9 cellular contexts compared by ENCODE assay signal in the genomic region with DNA sequence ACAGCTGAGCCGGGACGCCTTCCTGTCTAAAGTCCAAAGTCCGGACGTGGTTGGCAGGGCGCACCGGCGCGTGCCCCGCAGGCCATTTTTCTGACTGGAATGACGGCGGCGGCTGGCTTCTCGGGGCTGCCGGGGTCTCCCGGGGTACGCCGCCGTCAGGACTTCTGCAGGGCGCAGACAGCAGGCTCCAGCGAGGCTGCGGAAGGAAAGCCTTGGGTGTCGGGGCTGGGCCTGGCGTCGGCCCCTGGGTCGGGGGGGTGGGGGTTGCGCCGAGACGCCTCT. TPM values are rescaled to one million over a fixed set of nuclear protein-coding genes. Genes with fewer than 3 reads are reported as not detected.
DNase-seq lines count a peak whose midpoint lies in the region; ATAC-seq, FAIRE-seq and TF ChIP-seq lines count a peak whose summit lies in the region.
"Had no signal": no experiment of that assay in that cellular context is flagged by ENCODE, and none has a peak within 500 bp of the region (broad histone marks: within the 10 kb centered on the region; RNA-seq: fewer than 3 reads in every experiment).

No MANE protein-coding gene starts in this region.

- peaks cover 25 to 51% of the 10 kb centered on the region in 2 donors for H3K4me1 Mint-ChIP-seq in stimulated activated naive B cell treated with anti-CD40 and anti-IgM and Interleukin-4, amounts not matched to agents 10 μg/mL and 1 μg/mL and 100 μg/mL, for 72 hours

- in situ Hi-C loops in GM23248 (cut with MboI), result no loop called here
- in situ Hi-C loops in astrocyte of the spinal cord (cut with HindIII; ENCODE audit: low sequenced_read_pairs), result no loop called here

- H4K20me1 ChIP-seq in GM23248 (ENCODE audit: insufficient read depth) (no peaks in the 10 kb centered on the region), Loucy (ENCODE audit: insufficient read depth, low read length, poor library complexity, severe bottlenecking) (peaks cover 12% of the 10 kb centered on the region)

- H3K79me2 ChIP-seq in GM23248 (ENCODE audit: insufficient read depth), result peaks cover 46% of the 10 kb centered on the region
- H3K79me2 ChIP-seq in Loucy (ENCODE audit: insufficient read depth, low read length), result peaks cover 37% of the 10 kb centered on the region

- WGBS in GM23248 (ENCODE audit: low coverage in 1 of 2, low lambda C conversion rate in 2 of 2, missing lambda C conversion rate in 2 of 2), 2 experiments, result 2 to 3% methylated on average over 25 to 26 of the region's 28 CpGs

- peak overlapping the region; percentile 92 for H3K4me2 ChIP-seq in GM23248 (ENCODE audit: unreplicated experiment)
- H3K4me2 ChIP-seq in Loucy (ENCODE audit: low read depth, low read length, poor library complexity, severe bottlenecking), result peak overlapping the region; percentile 92

- H3F3A ChIP-seq in GM23248 (ENCODE audit: insufficient read depth), result peaks cover 12% of the 10 kb centered on the region
- H3F3A ChIP-seq in Loucy (ENCODE audit: low read depth), result no peaks in the 10 kb centered on the region

- H3K36me3 ChIP-seq in GM23248 (ENCODE audit: low read depth), result no peaks in the 10 kb centered on the region
- H3K36me3 ChIP-seq in Loucy (ENCODE audit: insufficient read depth, low read length), result no peaks in the 10 kb centered on the region
- H3K36me3 ChIP-seq in kidney epithelial cell (ENCODE audit: control insufficient read depth, insufficient read depth, low read length), result no peaks in the 10 kb centered on the region

- H3K4me3 Mint-ChIP-seq in stimulated activated naive B cell treated with anti-CD40 and anti-IgM and Interleukin-4, amounts not matched to agents 10 μg/mL and 1 μg/mL and 100 μg/mL, for 72 hours, result peak overlapping the region; percentile 96 to 99

- H3K9me3 Mint-ChIP-seq in stimulated activated naive B cell treated with anti-CD40 and anti-IgM and Interleukin-4, amounts not matched to agents 10 μg/mL and 1 μg/mL and 100 μg/mL, for 72 hours, result peaks cover 0 to 2% of the 10 kb centered on the region in 2 donors

- no peak for TF ChIP-seq CTCF in Loucy (conservative IDR thresholded peaks at IDR 0.05; ENCODE audit: low read length)
- no peak for TF ChIP-seq CTCF in astrocyte of the spinal cord (IDR thresholded peaks at IDR 0.05; ENCODE audit: low read depth, low read length)
- TF ChIP-seq CTCF in kidney epithelial cell (IDR thresholded peaks at IDR 0.05; ENCODE audit: insufficient read depth, low read length, poor library complexity, severe bottlenecking), result no peak

- peak; percentile 49 for ATAC-seq in GM18498 (IDR thresholded peaks at IDR 0.05; ENCODE audit: unreplicated experiment)
- peak; percentile 41 to 45 for ATAC-seq in stimulated activated naive B cell treated with anti-CD40 and anti-IgM and Interleukin-4, amounts not matched to agents 10 μg/mL and 1 μg/mL and 100 μg/mL, for 72 hours (replicated peaks)

- TF ChIP-seq POLR2A in GM12891 (IDR thresholded peaks at IDR 0.05; ENCODE audit: low read depth, low read length), result no peak

- peak overlapping the region; percentile 82 for H3K4me3 ChIP-seq in GM23248
- H3K4me3 ChIP-seq in Loucy (ENCODE audit: low read length, poor library complexity, severe bottlenecking), result peak overlapping the region; percentile 80
- peak overlapping the region; percentile 96 for H3K4me3 ChIP-seq in astrocyte of the spinal cord (ENCODE audit: low read depth, low read length)
- peak overlapping the region; percentile 94 for H3K4me3 ChIP-seq in kidney epithelial cell (ENCODE audit: low read depth, low read length)

- H3K9ac ChIP-seq in GM23248, result peak overlapping the region; percentile 96
- peak overlapping the region; percentile 75 for H3K9ac ChIP-seq in Loucy (ENCODE audit: low read depth, low read length, poor library complexity, severe bottlenecking)

- H3K4me1 ChIP-seq in GM23248 (ENCODE audit: insufficient read depth) (peaks cover 26% of the 10 kb centered on the region), Loucy (ENCODE audit: insufficient read depth, low read length, poor library complexity, severe bottlenecking) (peaks cover 29% of the 10 kb centered on the region)

- DNase-seq in GM23248, result peak; percentile 73
- no peak for DNase-seq in astrocyte of the spinal cord (ENCODE audit: low read depth, low spot score)
- no peak for DNase-seq in kidney epithelial cell (ENCODE audit: low read depth)
- DNase-seq in stimulated activated naive B cell treated with anti-CD40 and anti-IgM and Interleukin-4, amounts not matched to agents 10 μg/mL and 1 μg/mL and 100 μg/mL, for 72 hours, result peak; percentile 43
- DNase-seq in NCI-H524 treated with DMSO at 0.1 percent for 48 hours (lab: John Stamatoyannopoulos, UW), result no peak
- no peak for DNase-seq in GM12891 (ENCODE audit: insufficient read length, low spot score)

- FAIRE-seq in GM12891 (lab: Jason Lieb, UNC), result no peak
- FAIRE-seq: colon had no signal

- H2AFZ ChIP-seq in GM23248 (peak overlapping the region; percentile 91), Loucy (ENCODE audit: low read length) (peak overlapping the region; percentile 99)

- no peaks in the 10 kb centered on the region for H3K9me2 ChIP-seq in GM23248 (ENCODE audit: insufficient read depth)
- no peaks in the 10 kb centered on the region for H3K9me2 ChIP-seq in Loucy (replicated peaks; ENCODE audit: low read depth, low read length)

- no peaks in the 10 kb centered on the region for H3K27me3 Mint-ChIP-seq in stimulated activated naive B cell treated with anti-CD40 and anti-IgM and Interleukin-4, amounts not matched to agents 10 μg/mL and 1 μg/mL and 100 μg/mL, for 72 hours

- H3K27me3 ChIP-seq in GM23248 (replicated peaks; ENCODE audit: insufficient read depth) (no peaks in the 10 kb centered on the region), Loucy (ENCODE audit: insufficient read depth, low read length, poor library complexity, severe bottlenecking) (no peaks in the 10 kb centered on the region), kidney epithelial cell (ENCODE audit: control insufficient read depth, insufficient read depth, low read length) (no peaks in the 10 kb centered on the region)

- H3K27ac Mint-ChIP-seq in stimulated activated naive B cell treated with anti-CD40 and anti-IgM and Interleukin-4, amounts not matched to agents 10 μg/mL and 1 μg/mL and 100 μg/mL, for 72 hours, result peak overlapping the region; percentile 99

- peak overlapping the region; percentile 95 for H3K27ac ChIP-seq in GM23248

- H3K36me3 Mint-ChIP-seq in stimulated activated naive B cell treated with anti-CD40 and anti-IgM and Interleukin-4, amounts not matched to agents 10 μg/mL and 1 μg/mL and 100 μg/mL, for 72 hours, result peaks cover 6 to 7% of the 10 kb centered on the region in 2 donors

- no peaks in the 10 kb centered on the region for H3K9me3 ChIP-seq in GM23248 (ENCODE audit: low read depth)
- peaks cover 4% of the 10 kb centered on the region; the same call in 1 of the 2 replicates for H3K9me3 ChIP-seq in Loucy (ENCODE audit: insufficient read depth, low read depth, low read length)

TF ChIP-seq in GM12891, 5 proteins besides CTCF, POLR2A, EP300 and RAD21:
- TF ChIP-seq PAX5 (IDR thresholded peaks at IDR 0.05; ENCODE audit: insufficient read depth, low read length, severe bottlenecking) (no peak), POLR2AphosphoS5 (IDR thresholded peaks at IDR 0.05; ENCODE audit: low read depth, low read length) (no peak), SPI1 (IDR thresholded peaks at IDR 0.05; ENCODE audit: low read depth, low read length) (no peak), TAF1 (IDR thresholded peaks at IDR 0.05; ENCODE audit: low read depth, low read length) (no peak), POU2F2 (IDR thresholded peaks at IDR 0.05; ENCODE audit: low read depth, low read length) (no peak)

RNA-seq across cellular contexts. Expression of a gene that starts 32.8 kb away (rescaled TPM):
- 12.3 and 16.2 TPM in 2 replicates for total RNA-seq in GM23248 (2014; rRNA removed; shearing (Covaris generic))
- 21.4 and 21.5 TPM in 2 replicates for polyA plus RNA-seq in GM23248 (2016; fragmentation: Nextera tagmentation; extraction: Ambion mirVana)
- total RNA-seq in kidney epithelial cell, result 38.6 and 41.2 TPM in 2 replicates
- 5.0 TPM for polyA plus RNA-seq in GM12891 (2012; ENCODE audit: low read depth, missing spikeins)

Comparison
In these comparisons a context has a peak if more than half of its experiments do, and no peak if none do; other contexts are left out.
1. DNase-seq: peak in GM23248 (single experiment) and stimulated activated naive B cell treated with anti-CD40 and anti-IgM and Interleukin-4, amounts not matched to agents 10 μg/mL and 1 μg/mL and 100 μg/mL, for 72 hours (single experiment); none in astrocyte of the spinal cord (single experiment), kidney epithelial cell (single experiment), NCI-H524 treated with DMSO at 0.1 percent for 48 hours (single experiment) and GM12891 (single experiment).
2. Peak in every context shown above with its lines, with median percentiles within 50 percentile points of each other: H3K4me3 ChIP-seq.